In the genomic region with DNA sequence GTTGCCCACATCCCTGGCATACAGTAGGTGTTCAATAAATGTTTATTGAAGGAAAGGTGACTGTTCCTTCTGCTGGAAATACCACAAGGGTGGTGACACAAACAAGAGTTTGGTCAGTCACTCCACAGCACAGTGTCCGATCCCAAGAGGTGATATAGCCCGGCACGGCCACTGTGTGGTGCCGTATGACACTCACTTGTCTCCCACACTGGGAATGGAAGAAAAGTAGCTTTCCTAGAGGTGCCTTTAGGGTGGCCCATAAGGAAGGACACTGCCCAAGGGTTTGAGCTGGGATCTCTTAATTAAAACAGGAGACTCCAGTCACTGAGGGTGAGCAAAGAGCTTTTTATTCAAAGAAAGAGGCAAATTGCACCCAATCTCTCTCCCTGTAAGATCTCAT, we compare ENCODE assay signal across 10 cellular contexts. TPM values are rescaled to one million over a fixed set of nuclear protein-coding genes. Genes with fewer than 3 reads are reported as not detected.
A peak's percentile ranks its signal among the peaks of the same experiment; 100 is the strongest.
DNase-seq lines count a peak whose midpoint lies in the region; ATAC-seq and TF ChIP-seq lines count a peak whose summit lies in the region.
"Had no signal": no experiment of that assay in that cellular context is flagged by ENCODE, and none has a peak within 500 bp of the region (broad histone marks: within the 10 kb centered on the region; RNA-seq: fewer than 3 reads in every experiment).

No MANE protein-coding gene starts in this region.

- H3K4me1 Mint-ChIP-seq in natural killer cell treated with Interleukin-12 subunit alpha and Interleukin-12 subunit beta and Interleukin-15 and Interleukin-18, amount 100 ng/mL, for 72 hours (ENCODE audit: low read depth in 2 of 2) = peaks cover 0 to 2% of the 10 kb centered on the region in 2 donors

- in situ Hi-C loops in ACHN (cut with HindIII; ENCODE audit: low pct_ligation_motif_present, low pct_unique_long_range_greater_than_20kb, low sequenced_read_pairs) = no loop called here

- no peak overlapping the region for H3K27ac Mint-ChIP-seq in natural killer cell treated with Interleukin-12 subunit alpha and Interleukin-12 subunit beta and Interleukin-15 and Interleukin-18, amount 100 ng/mL, for 72 hours
- H3K27ac Mint-ChIP-seq: CD4-positive, alpha-beta memory T cell had no signal

- TF ChIP-seq CTCF in WI38 (IDR thresholded peaks at IDR 0.05; ENCODE audit: low read depth, low read length) = peak; percentile 34

- peaks cover 0 to 2% of the 10 kb centered on the region in 2 donors for H3K27me3 Mint-ChIP-seq in natural killer cell treated with Interleukin-12 subunit alpha and Interleukin-12 subunit beta and Interleukin-15 and Interleukin-18, amount 100 ng/mL, for 72 hours

- no peak overlapping the region for H3K4me3 Mint-ChIP-seq in natural killer cell treated with Interleukin-12 subunit alpha and Interleukin-12 subunit beta and Interleukin-15 and Interleukin-18, amount 100 ng/mL, for 72 hours
- H3K4me3 Mint-ChIP-seq: CD4-positive, alpha-beta memory T cell had no signal

- no peaks in the 10 kb centered on the region for H3K9me3 Mint-ChIP-seq in natural killer cell treated with Interleukin-12 subunit alpha and Interleukin-12 subunit beta and Interleukin-15 and Interleukin-18, amount 100 ng/mL, for 72 hours

- H3K4me3 ChIP-seq in WI38 (ENCODE audit: low read depth, low read length) = no peak overlapping the region

- DNase-seq in ACHN (peak; percentile 8), HCEC 1CT (peak; percentile 33), iPS-NIHi7 (ENCODE audit: extremely low spot score) (peak; percentile 66), kidney glomerular epithelial cell (lab: John Stamatoyannopoulos, UW) (no peak)
- no peak for DNase-seq in activated CD4-positive, alpha-beta T cell treated with anti-CD3 and anti-CD28 coated beads, Interleukin-2, amount 50 U/mL, for 1 hour
- no peak for DNase-seq in natural killer cell treated with Interleukin-12 subunit alpha and Interleukin-12 subunit beta and Interleukin-15 and Interleukin-18, amount 100 ng/mL, for 72 hours (ENCODE audit: low spot score)
- DNase-seq: CD4-positive, alpha-beta memory T cell had no signal

- no peaks in the 10 kb centered on the region for H3K36me3 Mint-ChIP-seq in natural killer cell treated with Interleukin-12 subunit alpha and Interleukin-12 subunit beta and Interleukin-15 and Interleukin-18, amount 100 ng/mL, for 72 hours

- no peak for ATAC-seq in natural killer cell treated with Interleukin-12 subunit alpha and Interleukin-12 subunit beta and Interleukin-15 and Interleukin-18, amount 100 ng/mL, for 72 hours
- ATAC-seq in GM19455 (IDR thresholded peaks at IDR 0.05; ENCODE audit: unreplicated experiment) = no peak

RNA-seq across cellular contexts. Expression of a gene that starts 40.5 kb away (rescaled TPM):
- total RNA-seq in natural killer cell treated with Interleukin-12 subunit alpha and Interleukin-12 subunit beta and Interleukin-15 and Interleukin-18, amount 100 ng/mL, for 72 hours = not detected
- total RNA-seq: CD4-positive, alpha-beta memory T cell; subcutaneous adipose tissue had no signal

RNA-seq across cellular contexts. Expression of a gene that starts 53.2 kb away (rescaled TPM):
- total RNA-seq in natural killer cell treated with Interleukin-12 subunit alpha and Interleukin-12 subunit beta and Interleukin-15 and Interleukin-18, amount 100 ng/mL, for 72 hours = 1 to 10 TPM; 5.3 to 6.8 TPM

Comparison
In these comparisons a context has a peak if more than half of its experiments do, and no peak if none do; other contexts are left out.
1. DNase-seq: peak in ACHN (single experiment), HCEC 1CT (single experiment) and iPS-NIHi7 (single experiment); none in activated CD4-positive, alpha-beta T cell treated with anti-CD3 and anti-CD28 coated beads, Interleukin-2, amount 50 U/mL, for 1 hour (single experiment), natural killer cell treated with Interleukin-12 subunit alpha and Interleukin-12 subunit beta and Interleukin-15 and Interleukin-18, amount 100 ng/mL, for 72 hours (single experiment) and kidney glomerular epithelial cell (single experiment).